In genomic region chr20:46694484-46694883, GRCh38 we compare ENCODE assay signal across 1 cellular context.
TF ChIP-seq lines count a peak whose summit lies in the region.

No MANE protein-coding gene starts in this region.

TF ChIP-seq in HepG2, 621 proteins besides CTCF, POLR2A, EP300 and RAD21 (continued from another document and continues in another):
- no peak for TF ChIP-seq STAT6 (CRISPR knock-in tag; IDR thresholded peaks at IDR 0.05; ENCODE audit: borderline replicate concordance)
- no peak for TF ChIP-seq U2AF1 (optimal IDR thresholded peaks at IDR 0.05; ENCODE audit: low read depth, low read length)
- TF ChIP-seq MNT (IDR thresholded peaks at IDR 0.05): peak; percentile 94
- no peak for TF ChIP-seq NR2F6 (IDR thresholded peaks at IDR 0.05)
- TF ChIP-seq NR2F6 (CRISPR knock-in tag; IDR thresholded peaks at IDR 0.05): no peak
- no peak for TF ChIP-seq ZNF331 (CRISPR knock-in tag; IDR thresholded peaks at IDR 0.05)
- TF ChIP-seq MBNL3 (CRISPR knock-in tag; conservative IDR thresholded peaks at IDR 0.05): no peak
- no peak for TF ChIP-seq ZNF800 (CRISPR knock-in tag; IDR thresholded peaks at IDR 0.05)
- TF ChIP-seq REL (CRISPR knock-in tag; conservative IDR thresholded peaks at IDR 0.05): no peak
- TF ChIP-seq CHD4 (IDR thresholded peaks at IDR 0.05; ENCODE audit: borderline replicate concordance, low read length): no peak
- TF ChIP-seq ZFP36L2 (CRISPR knock-in tag; IDR thresholded peaks at IDR 0.05): no peak
- peak; percentile 35; the same call in 1 of the 2 replicates for TF ChIP-seq CREM (IDR thresholded peaks at IDR 0.05)
- no peak for TF ChIP-seq CREM (CRISPR knock-in tag; IDR thresholded peaks at IDR 0.05)
- no peak for TF ChIP-seq TFAP4 (IDR thresholded peaks at IDR 0.05; ENCODE audit: borderline replicate concordance, low read depth)
- 0 out of 2 replicates have a peak, but pooled peaks have one; percentile 19 for TF ChIP-seq GABPA (IDR thresholded peaks at IDR 0.05; ENCODE audit: low read depth, low read length)
- TF ChIP-seq GABPA (CRISPR knock-in tag; IDR thresholded peaks at IDR 0.05; ENCODE audit: low read depth): peak; percentile 78
- no peak for TF ChIP-seq ZFY (CRISPR knock-in tag; IDR thresholded peaks at IDR 0.05)
- TF ChIP-seq ZNF589 (CRISPR knock-in tag; conservative IDR thresholded peaks at IDR 0.05): no peak
- no peak for TF ChIP-seq NFE2L2 (IDR thresholded peaks at IDR 0.05; ENCODE audit: low read length)
- no peak for TF ChIP-seq BRCA1 (CRISPR knock-in tag; IDR thresholded peaks at IDR 0.05)
- no peak for TF ChIP-seq RELA (CRISPR knock-in tag; IDR thresholded peaks at IDR 0.05)
- no peak for TF ChIP-seq ZNF761 (CRISPR knock-in tag; conservative IDR thresholded peaks at IDR 0.05)
- no peak for TF ChIP-seq DR1 (CRISPR knock-in tag; IDR thresholded peaks at IDR 0.05)
- no peak for TF ChIP-seq KLF11 (CRISPR knock-in tag; IDR thresholded peaks at IDR 0.05)
- TF ChIP-seq IKZF5 (CRISPR knock-in tag; IDR thresholded peaks at IDR 0.05): no peak
- TF ChIP-seq ELF1 (CRISPR knock-in tag; IDR thresholded peaks at IDR 0.05): peak; percentile 44; the same call in 1 of the 2 replicates
- TF ChIP-seq NPAS2 (CRISPR knock-in tag; IDR thresholded peaks at IDR 0.05; ENCODE audit: borderline replicate concordance): no peak
- TF ChIP-seq SOX6 (IDR thresholded peaks at IDR 0.05): no peak
- no peak for TF ChIP-seq SOX6 (CRISPR knock-in tag; IDR thresholded peaks at IDR 0.05)
- no peak for TF ChIP-seq TP53 (CRISPR knock-in tag; conservative IDR thresholded peaks at IDR 0.05)
- TF ChIP-seq ZNF350 (CRISPR knock-in tag; IDR thresholded peaks at IDR 0.05; ENCODE audit: borderline replicate concordance, low read depth): no peak
- no peak for TF ChIP-seq ZNF160 (CRISPR knock-in tag; IDR thresholded peaks at IDR 0.05)
- TF ChIP-seq DMAP1 (CRISPR knock-in tag; IDR thresholded peaks at IDR 0.05): no peak
- TF ChIP-seq SMC3 (IDR thresholded peaks at IDR 0.05; ENCODE audit: low read length): no peak
- TF ChIP-seq AGO1 (IDR thresholded peaks at IDR 0.05; ENCODE audit: low read depth, low read length, poor library complexity, severe bottlenecking): no peak
- no peak for TF ChIP-seq SKIL (CRISPR knock-in tag; IDR thresholded peaks at IDR 0.05; ENCODE audit: borderline replicate concordance)
- TF ChIP-seq ZNF816 (CRISPR knock-in tag; IDR thresholded peaks at IDR 0.05; ENCODE audit: borderline replicate concordance): no peak
- TF ChIP-seq NFE2L1 (CRISPR knock-in tag; IDR thresholded peaks at IDR 0.05; ENCODE audit: borderline replicate concordance): no peak
- no peak for TF ChIP-seq PPARG (CRISPR knock-in tag; conservative IDR thresholded peaks at IDR 0.05)
- TF ChIP-seq SRF (IDR thresholded peaks at IDR 0.05; ENCODE audit: low read depth, low read length): no peak
- no peak for TF ChIP-seq ZNF496 (CRISPR knock-in tag; IDR thresholded peaks at IDR 0.05; ENCODE audit: insufficient replicate concordance)
- TF ChIP-seq BRD4 (CRISPR knock-in tag; IDR thresholded peaks at IDR 0.05): no peak
- no peak for TF ChIP-seq ESRRA (CRISPR knock-in tag; IDR thresholded peaks at IDR 0.05; ENCODE audit: low read depth)
- TF ChIP-seq ERF (CRISPR knock-in tag; IDR thresholded peaks at IDR 0.05): no peak
- TF ChIP-seq ZNF143 (CRISPR knock-in tag; IDR thresholded peaks at IDR 0.05): peak; percentile 85
- TF ChIP-seq ZBTB7B (CRISPR knock-in tag; IDR thresholded peaks at IDR 0.05): no peak
- no peak for TF ChIP-seq ZNF614 (CRISPR knock-in tag; IDR thresholded peaks at IDR 0.05; ENCODE audit: borderline replicate concordance)
- TF ChIP-seq DPF2 (CRISPR knock-in tag; IDR thresholded peaks at IDR 0.05; ENCODE audit: borderline replicate concordance, low read depth): no peak
- TF ChIP-seq CREB1 (IDR thresholded peaks at IDR 0.05): no peak
- 0 out of 2 replicates have a peak, but pooled peaks have one; percentile 29 for TF ChIP-seq CREB1 (CRISPR knock-in tag; IDR thresholded peaks at IDR 0.05)
- TF ChIP-seq ZSCAN31 (CRISPR knock-in tag; IDR thresholded peaks at IDR 0.05; ENCODE audit: low read depth): no peak
- no peak for TF ChIP-seq ETV6 (CRISPR knock-in tag; conservative IDR thresholded peaks at IDR 0.05)
- no peak for TF ChIP-seq FOXP1 (IDR thresholded peaks at IDR 0.05)
- TF ChIP-seq FOXP1 (CRISPR knock-in tag; IDR thresholded peaks at IDR 0.05): no peak
- no peak for TF ChIP-seq MAZ (IDR thresholded peaks at IDR 0.05; ENCODE audit: borderline replicate concordance, low read depth, low read length)
- no peak for TF ChIP-seq MAZ (CRISPR knock-in tag; IDR thresholded peaks at IDR 0.05; ENCODE audit: low read depth)
- no peak for TF ChIP-seq ZFP91 (CRISPR knock-in tag; IDR thresholded peaks at IDR 0.05; ENCODE audit: borderline replicate concordance)
- TF ChIP-seq HINFP (CRISPR knock-in tag; IDR thresholded peaks at IDR 0.05; ENCODE audit: low read depth): no peak
- TF ChIP-seq NFKB2 (CRISPR knock-in tag; IDR thresholded peaks at IDR 0.05; ENCODE audit: borderline replicate concordance): no peak
- TF ChIP-seq ZC3H13 (CRISPR knock-in tag; IDR thresholded peaks at IDR 0.05): no peak
- TF ChIP-seq DMTF1 (CRISPR knock-in tag; IDR thresholded peaks at IDR 0.05): no peak
- TF ChIP-seq NFYC (CRISPR knock-in tag; IDR thresholded peaks at IDR 0.05): peak; percentile 91
- no peak for TF ChIP-seq JUNB (CRISPR knock-in tag; IDR thresholded peaks at IDR 0.05; ENCODE audit: borderline replicate concordance)
